Comparison of ENCODE assay signal across 21 cellular contexts in genomic region chr16:11633113-11633512, GRCh38. TPM values are rescaled to one million over a fixed set of nuclear protein-coding genes. Genes with fewer than 3 reads are reported as not detected.
DNase-seq lines count a peak whose midpoint lies in the region; ATAC-seq and TF ChIP-seq lines count a peak whose summit lies in the region.
"Had no signal": no experiment of that assay in that cellular context is flagged by ENCODE, and none has a peak within 500 bp of the region (broad histone marks: within the 10 kb centered on the region; RNA-seq: fewer than 3 reads in every experiment).

No MANE protein-coding gene starts in this region.

- no peak for TF ChIP-seq POLR2A in breast epithelium (IDR thresholded peaks at IDR 0.05)
- TF ChIP-seq POLR2A in esophagus squamous epithelium (IDR thresholded peaks at IDR 0.05) = no peak
- no peak for TF ChIP-seq POLR2A in ovary (IDR thresholded peaks at IDR 0.05)

- DNase-seq in breast epithelium (ENCODE audit: low spot score in 2 of 2) (no peak), MCF 10A (ENCODE audit: unreplicated experiment) (no peak), esophagus squamous epithelium (lab: John Stamatoyannopoulos, UW) (no peak), ovary (no peak), upper lobe of right lung (no peak), NCI-H2171 (lab: John Stamatoyannopoulos, UW) (no peak), GM19238 (ENCODE audit: insufficient read length, low spot score) (no peak)
- DNase-seq: 8988T; activated CD4-positive, alpha-beta T cell treated with anti-CD3 and anti-CD28 coated beads for 36 hours; activated CD8-positive, alpha-beta memory T cell treated with anti-CD3 and anti-CD28 coated beads, Interleukin-2, amount 50 U/mL, for 4 hours; CD4-positive, alpha-beta T cell; DND-41; gastrocnemius medialis; immature natural killer cell; NCI-H187; NCI-H446 treated with DMSO at 0.1 percent for 48 hours; occipital lobe; SJCRH30; stimulated activated CD4-positive, alpha-beta T cell treated with anti-CD3 and anti-CD28 coated beads, Interleukin-15, amount 100 ng/mL, for 24 hours had no signal

- H3K27ac Mint-ChIP-seq in MCF 10A (ENCODE audit: low read depth, unreplicated experiment) = no peak overlapping the region
- H3K27ac Mint-ChIP-seq: activated CD4-positive, alpha-beta T cell treated with anti-CD3 and anti-CD28 coated beads for 36 hours; activated naive CD8-positive, alpha-beta T cell; CD4-positive, alpha-beta T cell had no signal

- H3K27me3 ChIP-seq in breast epithelium (no peaks in the 10 kb centered on the region), esophagus squamous epithelium (no peaks in the 10 kb centered on the region), ovary (no peaks in the 10 kb centered on the region), upper lobe of right lung (no peaks in the 10 kb centered on the region)
- H3K27me3 ChIP-seq: gastrocnemius medialis, SJCRH30 had no signal

- POLR2A ChIA-PET in MCF 10A (lab: Yijun Ruan, JAX) = no interaction called here

- CTCF ChIA-PET in MCF 10A (lab: Yijun Ruan, JAX) = interaction anchor here (2.9 kb wide), 1 partner anchor 9 kb away, joined by 13 read pairs; no protein-coding TSS in a partner anchor

- no TSS peak for BruUV-seq in MCF 10A (replicated peaks; lab: Mats Ljungman, UMichigan)

- H3K27me3 Mint-ChIP-seq in MCF 10A (ENCODE audit: insufficient read depth, unreplicated experiment) = no peaks in the 10 kb centered on the region
- H3K27me3 Mint-ChIP-seq: activated CD4-positive, alpha-beta T cell treated with anti-CD3 and anti-CD28 coated beads for 36 hours; activated naive CD8-positive, alpha-beta T cell; CD4-positive, alpha-beta T cell had no signal

- H3K9me3 ChIP-seq in breast epithelium (no peaks in the 10 kb centered on the region), esophagus squamous epithelium (no peaks in the 10 kb centered on the region), ovary (no peaks in the 10 kb centered on the region), upper lobe of right lung (no peaks in the 10 kb centered on the region)
- H3K9me3 ChIP-seq: gastrocnemius medialis, SJCRH30 had no signal

- H3K4me1 ChIP-seq in breast epithelium (peaks cover 4 to 11% of the 10 kb centered on the region in 2 donors), esophagus squamous epithelium (peaks cover 8 to 64% (median 19%) of the 10 kb centered on the region in 3 donors), ovary (ENCODE audit: insufficient read depth) (peaks cover 13% of the 10 kb centered on the region), upper lobe of right lung (peaks cover 43% of the 10 kb centered on the region)
- H3K4me1 ChIP-seq: gastrocnemius medialis had no signal

- H3K36me3 ChIP-seq in breast epithelium (no peaks in the 10 kb centered on the region), esophagus squamous epithelium (no peaks in the 10 kb centered on the region), ovary (no peaks in the 10 kb centered on the region), upper lobe of right lung (no peaks in the 10 kb centered on the region)
- H3K36me3 ChIP-seq: gastrocnemius medialis, SJCRH30 had no signal

- H3K27ac ChIP-seq in breast epithelium = peak overlapping the region; percentile 83 to 91
- H3K27ac ChIP-seq in esophagus squamous epithelium = peak overlapping the region; percentile 65 to 87 (median 75)
- peak overlapping the region; percentile 65 to 74 for H3K27ac ChIP-seq in ovary
- peak overlapping the region; percentile 74 for H3K27ac ChIP-seq in upper lobe of right lung
- H3K27ac ChIP-seq: SJCRH30 had no signal

- WGBS in esophagus squamous epithelium, 2 donors = 67 to 75% methylated on average over 1 to 3 of the region's 3 CpGs
- 66 to 86% (median 73%) methylated on average over 3 of the region's 3 CpGs for WGBS in ovary, 3 donors

- TF ChIP-seq CTCF in breast epithelium (IDR thresholded peaks at IDR 0.05) (no peak), MCF 10A (IDR thresholded peaks at IDR 0.05; ENCODE audit: unreplicated experiment) (no peak), esophagus squamous epithelium (IDR thresholded peaks at IDR 0.05) (no peak), ovary (IDR thresholded peaks at IDR 0.05) (no peak), upper lobe of right lung (IDR thresholded peaks at IDR 0.05) (no peak)

- no peaks in the 10 kb centered on the region for H3K9me3 Mint-ChIP-seq in MCF 10A (ENCODE audit: unreplicated experiment)
- H3K9me3 Mint-ChIP-seq: CD4-positive, alpha-beta T cell; immature natural killer cell had no signal

- no peak overlapping the region for H3K4me3 Mint-ChIP-seq in MCF 10A (ENCODE audit: unreplicated experiment)
- H3K4me3 Mint-ChIP-seq: activated CD4-positive, alpha-beta T cell treated with anti-CD3 and anti-CD28 coated beads for 36 hours; activated naive CD8-positive, alpha-beta T cell; CD4-positive, alpha-beta T cell; immature natural killer cell had no signal

- peaks cover 18% of the 10 kb centered on the region for H3K4me1 Mint-ChIP-seq in MCF 10A (ENCODE audit: insufficient read depth, unreplicated experiment)

- ATAC-seq in upper lobe of right lung (no peak), HG02678 (IDR thresholded peaks at IDR 0.05; ENCODE audit: unreplicated experiment) (no peak)
- ATAC-seq: activated CD4-positive, alpha-beta T cell treated with anti-CD3 and anti-CD28 coated beads for 36 hours; gastrocnemius medialis had no signal

- H3K4me3 ChIP-seq in breast epithelium (no peak overlapping the region), esophagus squamous epithelium (no peak overlapping the region), ovary (no peak overlapping the region), upper lobe of right lung (no peak overlapping the region)
- H3K4me3 ChIP-seq: gastrocnemius medialis, SJCRH30 had no signal

- intact Hi-C loops in breast epithelium (cut with DNase I; ENCODE audit: low total_unique reads) = no loop called here
- intact Hi-C loops in MCF 10A (cut with micrococcal nuclease) = no loop called here
- intact Hi-C loops in esophagus squamous epithelium (cut with DNase I) = no loop called here
- intact Hi-C loops in ovary (cut with DNase I) = loop anchor here in 2 of 4 donors (5.0 to 10.0 kb wide), 3 partner anchors 46 to 668 kb away; partner anchors contain the start of gene LITAF (in 1 of the 2)
- intact Hi-C loops in upper lobe of right lung (cut with DNase I) = no loop called here

- no peak for TF ChIP-seq EP300 in ovary (IDR thresholded peaks at IDR 0.05)

- H3K36me3 Mint-ChIP-seq in MCF 10A (ENCODE audit: insufficient read depth, unreplicated experiment) = no peaks in the 10 kb centered on the region
- H3K36me3 Mint-ChIP-seq: activated naive CD8-positive, alpha-beta T cell; immature natural killer cell had no signal

RNA-seq across cellular contexts. Expression of gene SNN, which starts 35.1 kb away (rescaled TPM):
- total RNA-seq in breast epithelium (10 to 100 TPM; 16.4 to 68.3 (median 18.7) TPM), MCF 10A (2022) (1.9 and 5.8 TPM in 2 replicates), esophagus squamous epithelium (10 to 100 TPM; 13.7 to 22.9 (median 17.0) TPM), ovary (10 to 100 TPM in 6 of 7 donors, 1 to 10 TPM in 1; 8.0 to 40.3 (median 24.7) TPM), upper lobe of right lung (31.1 TPM)
- 10 to 100 TPM; 18.0 to 18.3 TPM for polyA plus RNA-seq in ovary

RNA-seq across cellular contexts. Expression of gene LITAF, which starts 46.4 kb away (rescaled TPM):
- total RNA-seq in breast epithelium = 100 to 1,000 TPM in 1 of 3 donors, 10 to 100 TPM in 2; 50.6 to 109 (median 59.0) TPM
- total RNA-seq in MCF 10A (2022) = 120 and 161 TPM in 2 replicates
- total RNA-seq in esophagus squamous epithelium = 10 to 100 TPM; 13.7 to 44.4 (median 34.4) TPM
- total RNA-seq in ovary = 100 to 1,000 TPM in 4 of 7 donors, 10 to 100 TPM in 3; 39.7 to 169 (median 105) TPM
- polyA plus RNA-seq in ovary = 100 to 1,000 TPM in 1 of 2 donors, 10 to 100 TPM in 1; 49.1 to 139 TPM
- 242 TPM for total RNA-seq in upper lobe of right lung
